In the genomic region with DNA sequence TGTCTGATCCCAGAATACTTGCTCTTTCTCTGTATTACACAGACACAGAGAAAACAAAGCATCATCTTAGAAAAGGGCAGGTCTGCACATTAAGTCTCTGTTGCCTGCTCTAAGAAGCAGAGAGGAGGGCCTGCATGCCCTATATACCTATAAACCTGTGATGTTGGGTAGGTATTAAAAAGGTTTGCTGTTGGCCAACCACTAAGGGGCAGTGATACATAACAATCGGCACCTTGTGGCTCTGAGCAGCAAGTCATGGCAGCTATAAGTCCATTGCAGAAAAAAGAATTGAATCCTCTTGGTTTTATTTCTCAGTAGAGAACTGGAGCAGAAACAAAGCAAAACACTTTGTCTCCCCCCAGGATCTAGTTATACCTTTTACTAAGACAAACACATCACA, we compare ENCODE assay signal across 9 cellular contexts.
DNase-seq lines count a peak whose midpoint lies in the region; ATAC-seq and TF ChIP-seq lines count a peak whose summit lies in the region.
"Had no signal": no experiment of that assay in that cellular context is flagged by ENCODE, and none has a peak within 500 bp of the region (broad histone marks: within the 10 kb centered on the region; RNA-seq: fewer than 3 reads in every experiment).

No MANE protein-coding gene starts in this region.

- peak; percentile 49 for TF ChIP-seq CTCF in fibroblast of pulmonary artery (IDR thresholded peaks at IDR 0.05; ENCODE audit: low read length, missing control alignments)
- TF ChIP-seq CTCF in CD8-positive, alpha-beta T cell (IDR thresholded peaks at IDR 0.05) = no peak

- ATAC-seq in CD8-positive, alpha-beta T cell = no peak
- no peak for ATAC-seq in HG03045 (IDR thresholded peaks at IDR 0.05; ENCODE audit: unreplicated experiment)

- H3K27ac Mint-ChIP-seq in CD8-positive, alpha-beta T cell = no peak overlapping the region
- no peak overlapping the region for H3K27ac Mint-ChIP-seq in CD8-positive, alpha-beta memory T cell

- H3K4me3 ChIP-seq in fibroblast of pulmonary artery (replicated peaks; ENCODE audit: low read depth, low read length) = no peak overlapping the region
- no peak overlapping the region for H3K4me3 ChIP-seq in CD8-positive, alpha-beta T cell (ENCODE audit: low read depth, low read length)
- no peak overlapping the region for H3K4me3 ChIP-seq in CD8-positive, alpha-beta memory T cell (ENCODE audit: low read length)

- CTCF ChIA-PET in HEK293T (lab: Yijun Ruan, JAX) = no interaction called here
- CTCF ChIA-PET in CD8-positive, alpha-beta T cell (lab: Charles Lee) = no interaction called here
- CTCF ChIA-PET in CD8-positive, alpha-beta memory T cell (lab: Charles Lee) = no interaction called here

- no peaks in the 10 kb centered on the region for H3K4me1 Mint-ChIP-seq in CD8-positive, alpha-beta T cell (ENCODE audit: low read depth)
- no peaks in the 10 kb centered on the region for H3K4me1 Mint-ChIP-seq in CD8-positive, alpha-beta memory T cell

- peaks cover 19% of the 10 kb centered on the region for H3K9me3 Mint-ChIP-seq in CD8-positive, alpha-beta T cell
- H3K9me3 Mint-ChIP-seq in CD8-positive, alpha-beta memory T cell = peaks cover 2 to 18% (median 14%) of the 10 kb centered on the region in 5 donors

- intact Hi-C loops in CD8-positive, alpha-beta T cell (cut with DNase I, micrococcal nuclease) = no loop called here

- H3K36me3 Mint-ChIP-seq in CD8-positive, alpha-beta T cell = no peaks in the 10 kb centered on the region
- no peaks in the 10 kb centered on the region for H3K36me3 Mint-ChIP-seq in CD8-positive, alpha-beta memory T cell

- no peaks in the 10 kb centered on the region for H3K9me3 ChIP-seq in CD8-positive, alpha-beta T cell (ENCODE audit: low read length)
- no peaks in the 10 kb centered on the region for H3K9me3 ChIP-seq in CD8-positive, alpha-beta memory T cell (ENCODE audit: low read length)

- no peak overlapping the region for H3K27ac ChIP-seq in CD8-positive, alpha-beta T cell (ENCODE audit: low read depth, low read length)
- H3K27ac ChIP-seq in CD8-positive, alpha-beta memory T cell (ENCODE audit: low read depth, low read length) = no peak overlapping the region

- POLR2A ChIA-PET in HEK293T (lab: Yijun Ruan, JAX) = no interaction called here
- POLR2A ChIA-PET in CD8-positive, alpha-beta T cell (lab: Charles Lee) = no interaction called here
- POLR2A ChIA-PET in CD8-positive, alpha-beta memory T cell (lab: Charles Lee) = no interaction called here

- H3K27me3 Mint-ChIP-seq in CD8-positive, alpha-beta T cell (ENCODE audit: low read depth) = no peaks in the 10 kb centered on the region
- H3K27me3 Mint-ChIP-seq in CD8-positive, alpha-beta memory T cell = no peaks in the 10 kb centered on the region

- peak; percentile 6 for DNase-seq in HEK293T (ENCODE audit: extremely low spot score)
- DNase-seq in OCI-M1 (lab: John Stamatoyannopoulos, UW) = peak; percentile 23
- DNase-seq in fibroblast of pulmonary artery (ENCODE audit: low read depth) = peak; percentile 65
- DNase-seq in renal cortical epithelial cell (ENCODE audit: low read depth) = peak; percentile 13
- DNase-seq in NOMO-1 treated with dmso at 0.1 percent for 144 hours (lab: John Stamatoyannopoulos, UW; ENCODE audit: unreplicated experiment) = no peak
- DNase-seq in CD8-positive, alpha-beta T cell = no peak
- DNase-seq in CD8-positive, alpha-beta memory T cell = no peak
- DNase-seq: MV-4-11 had no signal

- no peaks in the 10 kb centered on the region for H3K27me3 ChIP-seq in CD8-positive, alpha-beta T cell (ENCODE audit: insufficient read depth, low read length)
- no peaks in the 10 kb centered on the region for H3K27me3 ChIP-seq in CD8-positive, alpha-beta memory T cell (ENCODE audit: insufficient read depth, low read length, poor library complexity, severe bottlenecking)

- H3K4me1 ChIP-seq in CD8-positive, alpha-beta T cell (ENCODE audit: insufficient read depth, low read length) = no peaks in the 10 kb centered on the region
- no peaks in the 10 kb centered on the region for H3K4me1 ChIP-seq in CD8-positive, alpha-beta memory T cell (ENCODE audit: insufficient read depth, low read length)

- no peaks in the 10 kb centered on the region for H3K36me3 ChIP-seq in CD8-positive, alpha-beta T cell (ENCODE audit: insufficient read depth, low read length)
- no peaks in the 10 kb centered on the region for H3K36me3 ChIP-seq in CD8-positive, alpha-beta memory T cell (ENCODE audit: insufficient read depth, low read length)

- H3K4me3 Mint-ChIP-seq in CD8-positive, alpha-beta T cell = no peak overlapping the region
- H3K4me3 Mint-ChIP-seq in CD8-positive, alpha-beta memory T cell = no peak overlapping the region

TF ChIP-seq in HEK293T, 16 proteins besides CTCF, POLR2A, EP300 and RAD21:
- TF ChIP-seq NFRKB (IDR thresholded peaks at IDR 0.05) = no peak
- no peak for TF ChIP-seq ARNT (IDR thresholded peaks at IDR 0.05)
- no peak for TF ChIP-seq FOXA1 (IDR thresholded peaks at IDR 0.05)
- no peak for TF ChIP-seq ZNF384 (IDR thresholded peaks at IDR 0.05)
- no peak for TF ChIP-seq ELF4 (IDR thresholded peaks at IDR 0.05)
- no peak for TF ChIP-seq FOXK2 (IDR thresholded peaks at IDR 0.05)
- TF ChIP-seq BHLHE40 (IDR thresholded peaks at IDR 0.05; ENCODE audit: borderline replicate concordance) = no peak
- no peak for TF ChIP-seq FOXM1 (IDR thresholded peaks at IDR 0.05; ENCODE audit: borderline replicate concordance)
- TF ChIP-seq, protein P1, sequence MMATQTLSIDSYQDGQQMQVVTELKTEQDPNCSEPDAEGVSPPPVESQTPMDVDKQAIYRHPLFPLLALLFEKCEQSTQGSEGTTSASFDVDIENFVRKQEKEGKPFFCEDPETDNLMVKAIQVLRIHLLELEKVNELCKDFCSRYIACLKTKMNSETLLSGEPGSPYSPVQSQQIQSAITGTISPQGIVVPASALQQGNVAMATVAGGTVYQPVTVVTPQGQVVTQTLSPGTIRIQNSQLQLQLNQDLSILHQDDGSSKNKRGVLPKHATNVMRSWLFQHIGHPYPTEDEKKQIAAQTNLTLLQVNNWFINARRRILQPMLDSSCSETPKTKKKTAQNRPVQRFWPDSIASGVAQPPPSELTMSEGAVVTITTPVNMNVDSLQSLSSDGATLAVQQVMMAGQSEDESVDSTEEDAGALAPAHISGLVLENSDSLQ (IDR thresholded peaks at IDR 0.05) = no peak
- TF ChIP-seq SP1 (IDR thresholded peaks at IDR 0.05) = no peak
- no peak for TF ChIP-seq HDGF (IDR thresholded peaks at IDR 0.05; ENCODE audit: borderline replicate concordance)
- no peak for TF ChIP-seq LEF1 (IDR thresholded peaks at IDR 0.05; ENCODE audit: borderline replicate concordance)
- TF ChIP-seq SUZ12 (IDR thresholded peaks at IDR 0.05) = no peak
- TF ChIP-seq TARDBP (IDR thresholded peaks at IDR 0.05) = no peak
- no peak for TF ChIP-seq L3MBTL2 (conservative IDR thresholded peaks at IDR 0.05)
TF ChIP-seq in HEK293T: peak in this region for 0.

Comparison
In these comparisons a context has a peak if more than half of its experiments do, and no peak if none do; other contexts are left out.
1. DNase-seq: peak in HEK293T (single experiment), OCI-M1 (single experiment), fibroblast of pulmonary artery (single experiment) and renal cortical epithelial cell (single experiment); none in NOMO-1 treated with dmso at 0.1 percent for 144 hours (single experiment), CD8-positive, alpha-beta T cell (0 of 7) and CD8-positive, alpha-beta memory T cell (0 of 5).